11 cellular contexts compared by ENCODE assay signal in the genomic region with DNA sequence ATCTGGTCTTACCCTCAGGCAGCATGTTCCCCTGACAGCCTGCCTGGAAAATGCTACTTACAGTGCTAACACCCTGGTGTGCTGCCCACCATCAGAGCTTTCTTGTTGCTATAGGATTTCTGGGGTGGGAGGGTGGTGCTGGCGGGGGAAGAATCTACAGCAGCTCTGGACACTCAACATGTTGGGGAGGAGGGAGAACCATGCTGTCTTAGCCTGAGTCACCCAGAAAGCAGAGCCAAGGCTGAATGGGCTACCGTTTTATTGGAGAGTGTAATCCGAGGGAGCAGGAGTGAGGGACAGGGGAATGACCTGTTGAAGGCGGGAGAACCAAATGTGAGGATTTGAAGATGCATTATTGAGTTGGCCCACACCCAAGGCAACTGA. TPM values are rescaled to one million over a fixed set of nuclear protein-coding genes. Genes with fewer than 3 reads are reported as not detected.
DNase-seq lines count a peak whose midpoint lies in the region; ATAC-seq and TF ChIP-seq lines count a peak whose summit lies in the region.
"Had no signal": no experiment of that assay in that cellular context is flagged by ENCODE, and none has a peak within 500 bp of the region (broad histone marks: within the 10 kb centered on the region; RNA-seq: fewer than 3 reads in every experiment).

No MANE protein-coding gene starts in this region.

- TF ChIP-seq CTCF in AG10803 (conservative IDR thresholded peaks at IDR 0.05; ENCODE audit: low read length) = no peak
- TF ChIP-seq CTCF in coronary artery (IDR thresholded peaks at IDR 0.05) = no peak
- TF ChIP-seq CTCF in mesothelial cell of epicardium (IDR thresholded peaks at IDR 0.05; ENCODE audit: unreplicated experiment) = no peak

- H3K4me3 ChIP-seq in AG10803 (ENCODE audit: low read length) (no peak overlapping the region), MG63 (no peak overlapping the region), coronary artery (no peak overlapping the region)

- H3K27ac ChIP-seq in coronary artery = no peak overlapping the region

- ATAC-seq in GM18909 (IDR thresholded peaks at IDR 0.05; ENCODE audit: poor library complexity, unreplicated experiment) (peak; percentile 31), HG02678 (IDR thresholded peaks at IDR 0.05; ENCODE audit: unreplicated experiment) (peak; percentile 23)

- no peaks in the 10 kb centered on the region for H3K4me1 Mint-ChIP-seq in mesothelial cell of epicardium

- H3K9me3 ChIP-seq in MG63 = no peaks in the 10 kb centered on the region

- H3K36me3 ChIP-seq in MG63 = no peaks in the 10 kb centered on the region

- H3K36me3 Mint-ChIP-seq in mesothelial cell of epicardium = no peaks in the 10 kb centered on the region
- H3K36me3 Mint-ChIP-seq: CD4-positive, CD25-positive, alpha-beta regulatory T cell had no signal

- DNase-seq in AG10803 (ENCODE audit: low read depth) = peak; percentile 9
- DNase-seq in MG63 = peak; percentile 28
- no peak for DNase-seq in coronary artery (ENCODE audit: low spot score)
- no peak for DNase-seq in cerebellar nuclear complex (lab: John Stamatoyannopoulos, UW)
- no peak for DNase-seq in mesothelial cell of epicardium (ENCODE audit: low spot score in 2 of 2, unreplicated experiment in 2 of 2)
- no peak for DNase-seq in NCI-H187 treated with DMSO at 0.1 percent for 48 hours (lab: John Stamatoyannopoulos, UW)
- DNase-seq: GOT3, NCI-H1694 treated with DMSO at 0.1 percent for 48 hours had no signal

- H3K27me3 Mint-ChIP-seq in mesothelial cell of epicardium (ENCODE audit: low read depth) = peaks cover 51% of the 10 kb centered on the region
- H3K27me3 Mint-ChIP-seq: CD4-positive, CD25-positive, alpha-beta regulatory T cell had no signal

- no peaks in the 10 kb centered on the region for H3K9me3 Mint-ChIP-seq in mesothelial cell of epicardium
- H3K9me3 Mint-ChIP-seq: CD4-positive, CD25-positive, alpha-beta regulatory T cell had no signal

- H3K27ac Mint-ChIP-seq in mesothelial cell of epicardium = no peak overlapping the region

- H3K4me3 Mint-ChIP-seq in mesothelial cell of epicardium = no peak overlapping the region
- H3K4me3 Mint-ChIP-seq: CD4-positive, CD25-positive, alpha-beta regulatory T cell had no signal

- H3K27me3 ChIP-seq in MG63 = no peaks in the 10 kb centered on the region

RNA-seq across cellular contexts. Expression of gene MFSD1, which starts 45.6 kb away (rescaled TPM):
- 122 and 152 TPM in 2 replicates for total RNA-seq in MG63 (2014; rRNA removed; shearing (Covaris generic); ENCODE audit: low replicate concordance)
- total RNA-seq in mesothelial cell of epicardium = 30.9 to 32.2 TPM (median 31.5 TPM) in 3 replicates

Comparison
In these comparisons a context has a peak if more than half of its experiments do, and no peak if none do; other contexts are left out.
1. DNase-seq: peak in AG10803 (single experiment) and MG63 (single experiment); none in coronary artery (single experiment), cerebellar nuclear complex (0 of 2), mesothelial cell of epicardium (0 of 2) and NCI-H187 treated with DMSO at 0.1 percent for 48 hours (single experiment).